8 cellular contexts compared by ENCODE assay signal in genomic region chr17:58587713-58588117, GRCh38.
DNase-seq lines count a peak whose midpoint lies in the region; ATAC-seq and TF ChIP-seq lines count a peak whose summit lies in the region.

No MANE protein-coding gene starts in this region.

- H3K9me3 ChIP-seq in NT2/D1 (ENCODE audit: insufficient read depth, low read length) (no peaks in the 10 kb centered on the region), esophagus muscularis mucosa (no peaks in the 10 kb centered on the region), stomach (no peaks in the 10 kb centered on the region)

- intact Hi-C loops in esophagus muscularis mucosa (cut with DNase I) (loop anchor here (5.0 to 10.0 kb wide), 3 partner anchors 65 to 415 kb away; partner anchors contain the start of genes RAD51C and TEX14), stomach (cut with DNase I; ENCODE audit: low total_unique reads) (loop anchor here (10.0 kb wide), 1 partner anchor 417 kb away; no protein-coding TSS in a partner anchor)

- peak overlapping the region; percentile 89 for H3K27ac Mint-ChIP-seq in neural crest cell (ENCODE audit: unreplicated experiment)

- no peak overlapping the region for H3K27ac ChIP-seq in esophagus muscularis mucosa (replicated peaks in 1 of 4)
- H3K27ac ChIP-seq in stomach: no peak overlapping the region

- peak; percentile 80 to 98 (median 84) for TF ChIP-seq CTCF in esophagus muscularis mucosa (IDR thresholded peaks at IDR 0.05)
- peak; percentile 89 for TF ChIP-seq CTCF in neural crest cell (conservative IDR thresholded peaks at IDR 0.05)
- TF ChIP-seq CTCF in stomach (IDR thresholded peaks at IDR 0.05): peak in 5 of 7 experiments; percentile 65 to 95 (median 84)

- no peaks in the 10 kb centered on the region for H3K9me3 Mint-ChIP-seq in neural crest cell

- TF ChIP-seq EP300 in esophagus muscularis mucosa (IDR thresholded peaks at IDR 0.05): no peak
- TF ChIP-seq EP300 in stomach (IDR thresholded peaks at IDR 0.05): no peak

- DNase-seq in COR-L47 (lab: John Stamatoyannopoulos, UW): peak; percentile 53
- peak; percentile 32 for DNase-seq in NT2/D1 (ENCODE audit: low read depth, low spot score)
- DNase-seq in activated T-cell treated with anti-CD3 and anti-CD28 coated beads for 1 hour (ENCODE audit: low read depth): peak; percentile 28
- no peak for DNase-seq in esophagus muscularis mucosa (ENCODE audit: extremely low spot score)
- DNase-seq in neural crest cell (ENCODE audit: low read depth, low spot score): peak; percentile 44
- peak; percentile 62 for DNase-seq in stomach

- H3K27me3 Mint-ChIP-seq in neural crest cell (ENCODE audit: low read depth): peaks cover 25% of the 10 kb centered on the region

- H3K27me3 ChIP-seq in NT2/D1 (ENCODE audit: insufficient read depth, insufficient read length): no peaks in the 10 kb centered on the region
- H3K27me3 ChIP-seq in esophagus muscularis mucosa: no peaks in the 10 kb centered on the region
- no peaks in the 10 kb centered on the region for H3K27me3 ChIP-seq in stomach

- no peaks in the 10 kb centered on the region for H3K4me1 Mint-ChIP-seq in neural crest cell

- H3K9ac ChIP-seq in NT2/D1 (ENCODE audit: insufficient read length, low read depth): no peak overlapping the region

- no peaks in the 10 kb centered on the region for H3K36me3 ChIP-seq in NT2/D1 (ENCODE audit: insufficient read depth, insufficient read length, low read length)
- H3K36me3 ChIP-seq in esophagus muscularis mucosa: no peaks in the 10 kb centered on the region
- H3K36me3 ChIP-seq in stomach: no peaks in the 10 kb centered on the region

- no peak overlapping the region for H3K4me3 ChIP-seq in NT2/D1 (ENCODE audit: insufficient read length, low read depth)
- H3K4me3 ChIP-seq in esophagus muscularis mucosa: no peak overlapping the region
- H3K4me3 ChIP-seq in stomach: no peak overlapping the region

- 19% methylated on average over 2 of the region's 2 CpGs for WGBS in esophagus muscularis mucosa
- WGBS in stomach, 5 donors: 0 to 4% (median 0%) methylated on average over 1 to 2 of the region's 2 CpGs

- H3K4me1 ChIP-seq in NT2/D1 (ENCODE audit: insufficient read depth, insufficient read length): no peaks in the 10 kb centered on the region
- H3K4me1 ChIP-seq in esophagus muscularis mucosa: no peaks in the 10 kb centered on the region
- no peaks in the 10 kb centered on the region for H3K4me1 ChIP-seq in stomach

- no peak for TF ChIP-seq POLR2A in esophagus muscularis mucosa (IDR thresholded peaks at IDR 0.05; ENCODE audit: low read depth)
- no peak for TF ChIP-seq POLR2A in stomach (IDR thresholded peaks at IDR 0.05)

- H3K4me3 Mint-ChIP-seq in neural crest cell: no peak overlapping the region

- H3K36me3 Mint-ChIP-seq in neural crest cell (ENCODE audit: low read depth): no peaks in the 10 kb centered on the region

- ATAC-seq in HG03280 (IDR thresholded peaks at IDR 0.05; ENCODE audit: unreplicated experiment) (peak; percentile 64), HG03520 (IDR thresholded peaks at IDR 0.05; ENCODE audit: unreplicated experiment) (no peak)
